8 cellular contexts compared by ENCODE assay signal in the genomic region with DNA sequence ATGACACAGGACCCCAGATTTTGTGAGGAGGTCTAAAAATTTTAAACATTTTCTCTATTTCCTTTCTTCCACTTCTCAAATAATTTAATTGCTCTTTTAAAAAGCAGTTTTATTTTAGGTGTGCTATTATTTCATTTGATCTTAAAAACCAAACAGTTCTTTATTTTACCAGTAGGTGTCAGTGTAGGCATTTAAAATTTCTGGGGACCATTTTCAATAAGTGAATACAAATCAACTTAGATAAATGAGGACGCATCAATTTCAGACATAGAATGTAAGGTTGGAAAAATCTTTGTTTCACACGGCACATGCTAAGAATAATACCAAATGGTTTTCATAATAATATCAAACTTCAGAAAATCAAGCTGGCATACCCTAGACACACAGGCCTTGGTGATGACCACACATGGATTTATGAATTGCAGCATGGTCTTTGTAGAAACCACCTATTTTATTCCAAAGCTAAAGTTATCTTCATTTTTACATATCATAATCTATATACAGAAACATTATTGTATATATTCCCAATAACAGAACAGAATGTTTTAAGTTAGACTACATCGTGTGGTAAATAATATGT.
A peak's percentile ranks its signal among the peaks of the same experiment; 100 is the strongest.
DNase-seq lines count a peak whose midpoint lies in the region; ATAC-seq, FAIRE-seq and TF ChIP-seq lines count a peak whose summit lies in the region.

No MANE protein-coding gene starts in this region.

- H3K27me3 Mint-ChIP-seq in nephron (ENCODE audit: low read depth): peaks cover 3% of the 10 kb centered on the region

- no peaks in the 10 kb centered on the region for H3K9me3 ChIP-seq in heart left ventricle

- H3K36me3 ChIP-seq in heart left ventricle: no peaks in the 10 kb centered on the region

- peak overlapping the region in 1 of 3 experiments; percentile 46 for H3K27ac Mint-ChIP-seq in nephron

- 43 to 47% (median 45%) methylated on average over 3 of the region's 3 CpGs for WGBS in heart left ventricle, 4 donors

- no peak for ATAC-seq in heart left ventricle
- ATAC-seq in GM21717 (IDR thresholded peaks at IDR 0.05; ENCODE audit: unreplicated experiment): no peak

- H3K4me3 Mint-ChIP-seq in nephron: no peak overlapping the region

- DNase-seq in heart left ventricle: no peak
- no peak for DNase-seq in cardiac septum (ENCODE audit: low spot score)
- DNase-seq in NCI-H345 treated with DMSO at 0.1 percent for 48 hours (lab: John Stamatoyannopoulos, UW; ENCODE audit: unreplicated experiment): peak; percentile 19
- DNase-seq in NCI-H524 treated with DMSO at 0.1 percent for 48 hours (lab: John Stamatoyannopoulos, UW): no peak
- DNase-seq in effector CD8-positive, alpha-beta T cell (lab: John Stamatoyannopoulos, UW): no peak

- no peak overlapping the region for H3K4me3 ChIP-seq in heart left ventricle

- H3K27ac ChIP-seq in heart left ventricle: no peak overlapping the region

- TF ChIP-seq CTCF in heart left ventricle (IDR thresholded peaks at IDR 0.05) (peak; percentile 53 to 73 (median 62)), nephron (IDR thresholded peaks at IDR 0.05; ENCODE audit: unreplicated experiment in 3 of 3) (peak; percentile 52 to 76 (median 64))

- peaks cover 33% of the 10 kb centered on the region for H3K4me1 Mint-ChIP-seq in nephron

- intact Hi-C loops in heart left ventricle (cut with DNase I) (loop anchor here in 6 of 10 donors (2.0 to 10.0 kb wide), 8 partner anchors 581 to 1344 kb away; no protein-coding TSS in a partner anchor), cardiac septum (cut with DNase I) (no loop called here)

- peaks cover 0 to 5% (median 0%) of the 10 kb centered on the region in 9 donors for H3K27me3 ChIP-seq in heart left ventricle

- peaks cover 0 to 7% (median 0%) of the 10 kb centered on the region in 12 donors for H3K4me1 ChIP-seq in heart left ventricle

- no peaks in the 10 kb centered on the region for H3K9me3 Mint-ChIP-seq in nephron

- TF ChIP-seq POLR2A in heart left ventricle (IDR thresholded peaks at IDR 0.05): no peak

- no peaks in the 10 kb centered on the region for H3K36me3 Mint-ChIP-seq in nephron (ENCODE audit: low read depth)

- FAIRE-seq in colon (lab: Jason Lieb, UNC): peak; percentile 18
